Comparison of ENCODE assay signal across 8 cellular contexts in genomic region chr4:165301833-165302232, GRCh38. TPM values are rescaled to one million over a fixed set of nuclear protein-coding genes. Genes with fewer than 3 reads are reported as not detected.
DNase-seq lines count a peak whose midpoint lies in the region; ATAC-seq, FAIRE-seq and TF ChIP-seq lines count a peak whose summit lies in the region.

No MANE protein-coding gene starts in this region.

- H3K9me3 ChIP-seq in K562 (replicated peaks; ENCODE audit: control insufficient read depth, insufficient read depth, low read depth, low read length): no peaks in the 10 kb centered on the region
- no peaks in the 10 kb centered on the region for H3K9me3 ChIP-seq in pancreas

- no peaks in the 10 kb centered on the region for H3K9me1 ChIP-seq in K562 (ENCODE audit: control insufficient read depth, insufficient read depth, low read length)

- TF ChIP-seq CTCF in K562 (IDR thresholded peaks at IDR 0.05 in 2 of 3, conservative IDR thresholded peaks at IDR 0.05 in 1 of 3; ENCODE audit: insufficient read depth in 2 of 3, low read depth in 1 of 3, low read length in 3 of 3) (no peak), pancreas (IDR thresholded peaks at IDR 0.05) (no peak)

- TF ChIP-seq EP300 in K562 (IDR thresholded peaks at IDR 0.05; ENCODE audit: low read length): no peak

- WGBS in K562 (ENCODE audit: insufficient coverage, low coverage, missing lambda C conversion rate): 78% methylated on average over 1 of the region's 1 CpG
- 1 to 9% methylated on average over 1 of the region's 1 CpG for WGBS in pancreas, 2 donors

- peaks cover 0 to 5% of the 10 kb centered on the region in 2 experiments; a peak in 2 of 5 replicates for H3K4me1 ChIP-seq in K562 (replicated peaks in 1 of 2; ENCODE audit: control insufficient read depth in 2 of 2, insufficient read depth in 2 of 2, low read length in 2 of 2)
- H3K4me1 ChIP-seq in pancreas: peaks cover 0 to 4% (median 0%) of the 10 kb centered on the region in 3 donors

- ATAC-seq in GM19452 (IDR thresholded peaks at IDR 0.05; ENCODE audit: unreplicated experiment) (peak; percentile 71), HG03520 (IDR thresholded peaks at IDR 0.05; ENCODE audit: unreplicated experiment) (peak; percentile 66), K562 (peak; percentile 78), pancreas (peak; percentile 31 to 82 (median 64))

- TF ChIP-seq RAD21 in K562 (CRISPR knock-in tag; conservative IDR thresholded peaks at IDR 0.05 in 1 of 2, IDR thresholded peaks at IDR 0.05 in 1 of 2): no peak

- no peaks in the 10 kb centered on the region for H3K27me3 ChIP-seq in K562 (ENCODE audit: control insufficient read depth in 2 of 2, insufficient read depth in 2 of 2, low read length in 2 of 2)
- no peaks in the 10 kb centered on the region for H3K27me3 ChIP-seq in pancreas

- CTCF ChIA-PET in K562 (lab: Yijun Ruan, JAX; ENCODE audit: low intra/inter-chr PET ratio): no interaction called here

- H3K27ac ChIP-seq in K562 (ENCODE audit: extremely low read depth, low read depth, low read length) (no peak overlapping the region), pancreas (no peak overlapping the region)

- H3K4me3 ChIP-seq in K562 (no peak overlapping the region), pancreas (peak overlapping the region in 2 of 4 donors; percentile 1 to 2)

- no TSS peak for BruUV-seq in K562 (replicated peaks; lab: Mats Ljungman, UMichigan)

- no peak for TF ChIP-seq POLR2A in K562 (conservative IDR thresholded peaks at IDR 0.05)

- H4K20me1 ChIP-seq in K562 (replicated peaks; ENCODE audit: control insufficient read depth, insufficient read depth, low read length): no peaks in the 10 kb centered on the region

- peak overlapping the region; percentile 22; the same call in 1 of the 2 replicates for H2AFZ ChIP-seq in K562 (ENCODE audit: low read depth, low read length)

- in situ Hi-C loops in K562 (cut with MboI): no loop called here

- FAIRE-seq in K562 (lab: Jason Lieb, UNC) (peak; percentile 69), pancreas (lab: Jason Lieb, UNC) (no peak)

- intact Hi-C loops in K562 (cut with micrococcal nuclease) (no loop called here), pancreas (cut with DNase I) (no loop called here)

- no peaks in the 10 kb centered on the region for H3K79me2 ChIP-seq in K562 (ENCODE audit: control insufficient read depth, insufficient read depth, low read length)

- peaks cover 13% of the 10 kb centered on the region; the same call in 2 of the 3 replicates for H3K36me3 ChIP-seq in K562 (ENCODE audit: control insufficient read depth, insufficient read depth, low read length)
- H3K36me3 ChIP-seq in pancreas: no peaks in the 10 kb centered on the region

- POLR2A ChIA-PET in K562 (lab: Yijun Ruan, JAX): interaction anchor here (0.6 kb wide), 1 partner anchor 18 kb away, joined by 3 read pairs; no protein-coding TSS in a partner anchor

- H3K4me2 ChIP-seq in K562 (ENCODE audit: insufficient read depth, low read length): peak overlapping the region; percentile 34; the same call in 1 of the 2 replicates

- H3K9ac ChIP-seq in K562 (ENCODE audit: insufficient read depth in 1 of 2, low read depth in 2 of 2, low read length in 2 of 2): no peak overlapping the region; a peak in 1 of 4 replicates

- DNase-seq in EL (peak; percentile 1), K562 (ENCODE audit: extremely low read depth in 1 of 4, low spot score in 3 of 4) (peak in 1 of 4 experiments; percentile 15), pancreas (no peak), NCI-H82 treated with DMSO at 0.1 percent for 48 hours (lab: John Stamatoyannopoulos, UW; ENCODE audit: unreplicated experiment) (no peak), DMS114 treated with DMSO at 0.1 percent for 48 hours (lab: John Stamatoyannopoulos, UW; ENCODE audit: unreplicated experiment) (no peak), NCI-H2227 treated with DMSO at 0.1 percent for 48 hours (lab: John Stamatoyannopoulos, UW) (no peak)

TF ChIP-seq in K562, 482 proteins besides CTCF, POLR2A, EP300 and RAD21:
- TF ChIP-seq ZNF280A (IDR thresholded peaks at IDR 0.05; ENCODE audit: low read depth, partially characterized antibody) (no peak), MCM3 (IDR thresholded peaks at IDR 0.05) (no peak), FOXK2 (conservative IDR thresholded peaks at IDR 0.05 in 1 of 2, IDR thresholded peaks at IDR 0.05 in 1 of 2; ENCODE audit: low read depth in 2 of 2) (peak; percentile 53 to 72; a peak in 3 of 4 replicates)

RNA-seq across cellular contexts. Expression of gene MSMO1, which starts 25.6 kb away (rescaled TPM):
- 111 and 411 TPM in 2 replicates for total RNA-seq in K562 (2011; cell fraction: chromatin; rRNA removed; ENCODE audit: low replicate concordance)
- total RNA-seq in K562 (2011; cell fraction: nucleolus; rRNA removed): 106 and 148 TPM in 2 replicates
- 276 and 345 TPM in 2 replicates for total RNA-seq in K562 (2011; cell fraction: nucleoplasm; rRNA removed)
- total RNA-seq in K562 (2014; rRNA removed): 41.0 and 47.1 TPM in 2 replicates
- total RNA-seq in K562 (2014; rRNA removed; fragmentation: Illumina TruSeq; extraction: Trizol): 68.9 and 73.4 TPM in 2 replicates
- 28.5 and 32.0 TPM in 2 replicates for total RNA-seq in K562 (2015; rRNA removed; fragmentation: Illumina TruSeq; extraction: Trizol)
- 39.2 and 41.2 TPM in 2 replicates for total RNA-seq in K562 (2021)
- polyA plus RNA-seq in K562 (2011; rRNA removed): 172 and 179 TPM in 2 replicates
- polyA plus RNA-seq in K562 (2011; cell fraction: cytosol; rRNA removed): 49.3 and 163 TPM in 2 replicates
- 47.9 and 86.1 TPM in 2 replicates for polyA plus RNA-seq in K562 (2011; cell fraction: nucleus; rRNA removed)
- 26.0 and 41.1 TPM in 2 replicates for polyA plus RNA-seq in K562 (2012)
- polyA plus RNA-seq in K562 (2014; fragmentation: Illumina TruSeq; extraction: Trizol): 54.6 and 63.5 TPM in 2 replicates
- 10 to 100 TPM; 79.5 to 86.8 TPM for polyA plus RNA-seq in K562 (2014; fragmentation: Nextera tagmentation; extraction: Ambion mirVana)
- polyA plus RNA-seq in K562 (2014; rRNA removed): 51.7 and 58.9 TPM in 2 replicates
- polyA minus RNA-seq in K562 (2011; rRNA and poly(A)+ RNA removed): 121 and 167 TPM in 2 replicates
- 55.9 and 66.0 TPM in 2 replicates for polyA minus RNA-seq in K562 (2011; cell fraction: cytosol; rRNA and poly(A)+ RNA removed)
- polyA minus RNA-seq in K562 (2011; cell fraction: nucleus; rRNA and poly(A)+ RNA removed): 55.2 and 132 TPM in 2 replicates
- 10 to 100 TPM in 3 of 6 donors, 1 to 10 TPM in 3; 5.6 to 19.5 (median 10.8) TPM for total RNA-seq in pancreas
- polyA plus RNA-seq in pancreas: 10 to 100 TPM in 1 of 2 donors, 1 to 10 TPM in 1; 9.7 to 16.5 TPM
